Comparison of ENCODE assay signal across 16 cellular contexts in genomic region chr19:30587869-30588268, GRCh38.
"Had no signal": no experiment of that assay in that cellular context is flagged by ENCODE, and none has a peak within 500 bp of the region (broad histone marks: within the 10 kb centered on the region; RNA-seq: fewer than 3 reads in every experiment).

No MANE protein-coding gene starts in this region.

- H3K27ac ChIP-seq: ascending aorta, gastrocnemius medialis, hepatocyte, lower lobe of right lung, pancreas, skin epidermis, transverse colon, VCaP had no signal

- H3K27me3 ChIP-seq: ascending aorta, gastrocnemius medialis, transverse colon had no signal

- H3K36me3 ChIP-seq: ascending aorta, gastrocnemius medialis, lower lobe of right lung, pancreas, transverse colon had no signal

- ATAC-seq: activated CD4-positive, alpha-beta T cell treated with anti-CD3 and anti-CD28 coated beads for 36 hours; activated CD8-positive, alpha-beta T cell treated with anti-CD3 and anti-CD28 coated beads for 36 hours; gastrocnemius medialis; lower lobe of right lung; pancreas had no signal

- H3K4me1 ChIP-seq: ascending aorta, gastrocnemius medialis, lower lobe of right lung, pancreas, transverse colon had no signal

- H3K9me3 ChIP-seq: gastrocnemius medialis, lower lobe of right lung, pancreas, transverse colon had no signal

- H3K4me3 ChIP-seq: ascending aorta, gastrocnemius medialis, hepatocyte, lower lobe of right lung, pancreas, skin epidermis, transverse colon had no signal

- DNase-seq: activated CD4-positive, alpha-beta T cell treated with anti-CD3 and anti-CD28 coated beads for 36 hours; activated CD8-positive, alpha-beta memory T cell treated with anti-CD3 and anti-CD28 coated beads, Interleukin-2, amount 50 U/mL, for 4 hours; activated CD8-positive, alpha-beta T cell treated with anti-CD3 and anti-CD28 coated beads for 36 hours; activated naive CD4-positive, alpha-beta T cell; effector CD4-positive, alpha-beta T cell; gastrocnemius medialis; lower lobe of right lung; naive B cell; pancreas; stimulated activated CD4-positive, alpha-beta T cell treated with anti-CD3 and anti-CD28 coated beads, Interleukin-4, amount 100 ng/mL, for 4 hours; T-helper 1 cell; transverse colon had no signal
